32 cellular contexts compared by ENCODE assay signal in genomic region chr4:106367072-106367471, GRCh38. TPM values are rescaled to one million over a fixed set of nuclear protein-coding genes. Genes with fewer than 3 reads are reported as not detected.
"Had no signal": no experiment of that assay in that cellular context is flagged by ENCODE, and none has a peak within 500 bp of the region (broad histone marks: within the 10 kb centered on the region; RNA-seq: fewer than 3 reads in every experiment).

No MANE protein-coding gene starts in this region.

- H2AFZ ChIP-seq: hepatocyte, neural progenitor cell had no signal

- H3K27ac Mint-ChIP-seq: naive thymus-derived CD4-positive, alpha-beta T cell; nephron; neural progenitor cell had no signal

- H3K36me3 Mint-ChIP-seq: naive thymus-derived CD4-positive, alpha-beta T cell; neural progenitor cell had no signal

- ATAC-seq: gastrocnemius medialis; heart left ventricle; left cardiac atrium; left lung; naive thymus-derived CD4-positive, alpha-beta T cell; sciatic nerve; upper lobe of right lung had no signal

- H3K9me3 ChIP-seq: gastrocnemius medialis, heart left ventricle, left lung, prostate gland, right atrium auricular region, thoracic aorta, tibial nerve, upper lobe of right lung, vagina had no signal

- H3K79me2 ChIP-seq: hepatocyte had no signal

- H3K4me3 ChIP-seq: coronary artery, dorsolateral prefrontal cortex, gastrocnemius medialis, heart left ventricle, hepatocyte, left lung, neural progenitor cell, prostate gland, right atrium auricular region, smooth muscle cell, thoracic aorta, tibial nerve, upper lobe of right lung, vagina had no signal

- H3K4me1 ChIP-seq: neural progenitor cell, prostate gland, right atrium auricular region, vagina had no signal

- H3K4me3 Mint-ChIP-seq: naive thymus-derived CD4-positive, alpha-beta T cell; nephron; neural progenitor cell had no signal

- H3K36me3 ChIP-seq: gastrocnemius medialis, heart left ventricle, left lung, neural progenitor cell, prostate gland, right atrium auricular region, thoracic aorta, tibial nerve, upper lobe of right lung, vagina had no signal

- H3K27me3 ChIP-seq: gastrocnemius medialis, heart left ventricle, hepatocyte, neural progenitor cell, right atrium auricular region, tibial nerve, upper lobe of right lung, vagina had no signal

- H3K4me1 Mint-ChIP-seq: neural progenitor cell had no signal

- DNase-seq: dorsolateral prefrontal cortex; effector CD4-positive, alpha-beta T cell; foreskin fibroblast; gastrocnemius medialis; heart left ventricle; left cardiac atrium; mesenchymal stem cell; midbrain; naive thymus-derived CD4-positive, alpha-beta T cell; stimulated activated CD4-positive, alpha-beta T cell treated with anti-CD3 and anti-CD28 coated beads, Interleukin-12 subunit alpha, Interleukin-12 subunit beta, amount 100 ng/mL, for 4 hours; stimulated activated CD4-positive, alpha-beta T cell treated with anti-CD3 and anti-CD28 coated beads, Interleukin-1b, Interleukin-23, amount 100 ng/mL, for 48 hours; stimulated activated CD4-positive, alpha-beta T cell treated with anti-CD3 and anti-CD28 coated beads, Interleukin-4, amount 100 ng/mL, for 1 hour; stimulated activated CD8-positive, alpha-beta memory T cell treated with anti-CD3 and anti-CD28 coated beads, Interleukin-4, amount 100 ng/mL, for 48 hours; stimulated activated naive CD4-positive, alpha-beta T cell treated with Interleukin-2 at 50 U/mL for 16 hours; upper lobe of right lung had no signal

- H3K9ac ChIP-seq: neural progenitor cell had no signal

- H3K9me3 Mint-ChIP-seq: naive thymus-derived CD4-positive, alpha-beta T cell; nephron; neural progenitor cell had no signal

- H3K27ac ChIP-seq: coronary artery, dorsolateral prefrontal cortex, gastrocnemius medialis, heart left ventricle, hepatocyte, left lung, neural progenitor cell, prostate gland, right atrium auricular region, tibial nerve, upper lobe of right lung, vagina had no signal

- H3K4me2 ChIP-seq: hepatocyte, neural progenitor cell, smooth muscle cell had no signal

RNA-seq across cellular contexts. Expression of gene GIMD1, which starts 1.5 kb away (rescaled TPM):
- total RNA-seq: dorsolateral prefrontal cortex; gastrocnemius medialis; glomerular endothelial cell; heart left ventricle; hepatocyte; kidney epithelial cell; left cardiac atrium; left lung; lower leg skin; lung microvascular endothelial cell; naive thymus-derived CD4-positive, alpha-beta T cell; osteoblast; prostate gland; right atrium auricular region; sciatic nerve; smooth muscle cell; thoracic aorta; tibial nerve; upper lobe of right lung; vagina had no signal
